Comparison of ENCODE assay signal across 10 cellular contexts in genomic region chr2:171317492-171318125, GRCh38.
A peak's percentile ranks its signal among the peaks of the same experiment; 100 is the strongest.
DNase-seq lines count a peak whose midpoint lies in the region; ATAC-seq and TF ChIP-seq lines count a peak whose summit lies in the region.
"Had no signal": no experiment of that assay in that cellular context is flagged by ENCODE, and none has a peak within 500 bp of the region (broad histone marks: within the 10 kb centered on the region; RNA-seq: fewer than 3 reads in every experiment).

No MANE protein-coding gene starts in this region.

- CTCF ChIA-PET in CD8-positive, alpha-beta memory T cell (lab: Charles Lee), result no interaction called here

- peaks cover 0 to 3% (median 0%) of the 10 kb centered on the region in 3 donors for H3K36me3 Mint-ChIP-seq in CD8-positive, alpha-beta memory T cell
- H3K36me3 Mint-ChIP-seq in central memory CD8-positive, alpha-beta T cell (ENCODE audit: insufficient read depth), result no peaks in the 10 kb centered on the region

- peak; percentile 29 for TF ChIP-seq POLR2A in GM18951 (IDR thresholded peaks at IDR 0.05; ENCODE audit: extremely low read depth, insufficient read depth, insufficient read length)

- peaks cover 32 to 52% (median 50%) of the 10 kb centered on the region in 3 donors for H3K4me1 Mint-ChIP-seq in CD8-positive, alpha-beta memory T cell
- peaks cover 36% of the 10 kb centered on the region for H3K4me1 Mint-ChIP-seq in central memory CD8-positive, alpha-beta T cell

- peaks cover 0 to 3% (median 0%) of the 10 kb centered on the region in 5 donors for H3K9me3 Mint-ChIP-seq in CD8-positive, alpha-beta memory T cell
- H3K9me3 Mint-ChIP-seq in central memory CD8-positive, alpha-beta T cell, result no peaks in the 10 kb centered on the region

- H3K27me3 ChIP-seq in CD8-positive, alpha-beta memory T cell (ENCODE audit: insufficient read depth, low read length, poor library complexity, severe bottlenecking), result no peaks in the 10 kb centered on the region

- POLR2A ChIA-PET in CD8-positive, alpha-beta memory T cell (lab: Charles Lee), result interaction anchor here (1.2 kb wide), 1 partner anchor 10 kb away, joined by 5 read pairs; no protein-coding TSS in a partner anchor

- peak; percentile 33 for ATAC-seq in HG03439 (IDR thresholded peaks at IDR 0.05; ENCODE audit: unreplicated experiment)
- peak; percentile 44 for ATAC-seq in central memory CD8-positive, alpha-beta T cell (replicated peaks; ENCODE audit: extremely low read depth, poor library complexity, severe bottlenecking)
- no peak for ATAC-seq in GM19395 (IDR thresholded peaks at IDR 0.05; ENCODE audit: unreplicated experiment)

- peak overlapping the region in 4 of 7 donors; percentile 26 to 48 (median 34) for H3K4me3 Mint-ChIP-seq in CD8-positive, alpha-beta memory T cell
- H3K4me3 Mint-ChIP-seq in central memory CD8-positive, alpha-beta T cell, result no peak overlapping the region
- H3K4me3 Mint-ChIP-seq: nephron progenitor cell had no signal

- no peak overlapping the region for H3K27ac ChIP-seq in CD8-positive, alpha-beta memory T cell (ENCODE audit: low read depth, low read length)

- H3K4me1 ChIP-seq in CD8-positive, alpha-beta memory T cell (ENCODE audit: insufficient read depth, low read length), result peaks cover 15% of the 10 kb centered on the region
- H3K4me1 ChIP-seq: Caco-2 had no signal

- in situ Hi-C loops in GM18951 (cut with MboI; ENCODE audit: low sequenced_read_pairs, unreplicated experiment), result no loop called here

- H3K9me3 ChIP-seq in CD8-positive, alpha-beta memory T cell (ENCODE audit: low read length), result no peaks in the 10 kb centered on the region

- H3K27ac Mint-ChIP-seq in CD8-positive, alpha-beta memory T cell, result peak overlapping the region in 6 of 8 donors; percentile 9 to 80 (median 41)
- peak overlapping the region; percentile 58 for H3K27ac Mint-ChIP-seq in central memory CD8-positive, alpha-beta T cell (ENCODE audit: low read depth)
- H3K27ac Mint-ChIP-seq: nephron progenitor cell had no signal

- H3K36me3 ChIP-seq in CD8-positive, alpha-beta memory T cell (ENCODE audit: insufficient read depth, low read length), result no peaks in the 10 kb centered on the region

- DNase-seq in CD8-positive, alpha-beta memory T cell, result no peak
- no peak for DNase-seq in central memory CD8-positive, alpha-beta T cell (ENCODE audit: low spot score in 2 of 2)
- DNase-seq in KG1 (lab: John Stamatoyannopoulos, UW) (no peak), NCI-H187 (lab: John Stamatoyannopoulos, UW) (no peak)
- no peak for DNase-seq in effector CD4-positive, alpha-beta T cell
- DNase-seq: Caco-2 had no signal

- H3K4me3 ChIP-seq in CD8-positive, alpha-beta memory T cell (ENCODE audit: low read length), result no peak overlapping the region

- H3K27me3 Mint-ChIP-seq in CD8-positive, alpha-beta memory T cell, result no peaks in the 10 kb centered on the region
- no peaks in the 10 kb centered on the region for H3K27me3 Mint-ChIP-seq in central memory CD8-positive, alpha-beta T cell
